Comparison of ENCODE assay signal across 1 cellular context in genomic region chr5:157539623-157540022, GRCh38.
TF ChIP-seq lines count a peak whose summit lies in the region.

No MANE protein-coding gene starts in this region.

TF ChIP-seq in IMR-90, 13 proteins besides CTCF, POLR2A, EP300 and RAD21:
- no peak for TF ChIP-seq ELK1 (IDR thresholded peaks at IDR 0.05; ENCODE audit: borderline replicate concordance, low read depth, low read length)
- no peak for TF ChIP-seq SMC3 (IDR thresholded peaks at IDR 0.05; ENCODE audit: low read depth, low read length)
- no peak for TF ChIP-seq MAZ (IDR thresholded peaks at IDR 0.05; ENCODE audit: borderline replicate concordance, low read depth, low read length)
- no peak for TF ChIP-seq FOS (IDR thresholded peaks at IDR 0.05; ENCODE audit: low read depth, low read length)
